37 cellular contexts compared by ENCODE assay signal in the genomic region with DNA sequence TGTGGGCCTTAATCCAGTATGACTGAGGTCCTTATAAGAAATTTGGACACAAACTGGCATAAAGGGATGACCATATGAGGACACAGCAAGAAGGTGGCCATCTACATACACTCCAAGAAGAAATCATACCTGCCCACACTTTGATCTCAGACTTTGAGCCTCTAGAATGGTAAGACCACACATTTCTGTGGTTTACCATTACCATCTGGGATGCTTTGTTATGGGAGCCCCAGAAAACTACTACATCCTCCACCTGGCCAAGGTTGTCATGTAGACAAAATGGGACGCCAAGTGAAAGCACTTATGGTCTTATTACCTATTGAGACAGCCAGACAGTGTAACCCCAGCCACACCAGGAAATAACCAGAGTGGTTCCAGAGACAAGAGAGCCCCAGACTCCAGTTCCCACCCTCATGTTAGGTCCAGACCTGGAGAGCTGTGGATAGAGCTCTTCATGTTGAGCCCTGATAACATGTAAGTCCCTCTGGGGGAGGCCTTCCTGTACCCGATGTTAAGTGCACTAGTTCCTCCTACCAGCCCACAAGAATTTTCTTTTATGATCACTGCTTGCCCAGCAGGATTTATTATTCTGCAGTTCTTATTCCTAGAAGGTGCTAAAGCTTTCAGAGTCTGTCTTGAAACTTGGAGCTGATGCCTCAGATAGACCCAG. TPM values are rescaled to one million over a fixed set of nuclear protein-coding genes. Genes with fewer than 3 reads are reported as not detected.
"Had no signal": no experiment of that assay in that cellular context is flagged by ENCODE, and none has a peak within 500 bp of the region (broad histone marks: within the 10 kb centered on the region; RNA-seq: fewer than 3 reads in every experiment).

No MANE protein-coding gene starts in this region.

- H3K4me3 Mint-ChIP-seq: activated B cell treated with CpG ODN at 0.5 μM for 24 hours; activated CD4-positive, alpha-beta T cell treated with anti-CD3 and anti-CD28 coated beads, Interleukin-2, amount 10 ng/mL, durations not matched to agents 24 days and 14 days; activated naive CD4-positive, alpha-beta T cell treated with anti-CD3 and anti-CD28 coated beads for 36 hours; activated naive CD8-positive, alpha-beta T cell; activated T-helper 17 cell treated with anti-CD3 and anti-CD28 coated beads, Interleukin-2, amount 50 U/mL, for 72 hours; brain; central memory CD8-positive, alpha-beta T cell; T-cell had no signal

- FAIRE-seq: astrocyte had no signal

- H3K36me3 ChIP-seq: SJSA1 had no signal

- H3K9me3 Mint-ChIP-seq: activated CD4-positive, alpha-beta T cell treated with anti-CD3 and anti-CD28 coated beads, Interleukin-2, amount 10 ng/mL, durations not matched to agents 24 days and 14 days; activated naive CD4-positive, alpha-beta T cell treated with anti-CD3 and anti-CD28 coated beads for 36 hours; brain had no signal

- H3K36me3 Mint-ChIP-seq: activated naive CD8-positive, alpha-beta T cell; brain; T-cell had no signal

- H3K4me1 Mint-ChIP-seq: activated CD4-positive, alpha-beta T cell treated with anti-CD3 and anti-CD28 coated beads, Interleukin-2, amount 10 ng/mL, durations not matched to agents 24 days and 14 days; activated T-helper 17 cell treated with anti-CD3 and anti-CD28 coated beads, Interleukin-2, amount 50 U/mL, for 72 hours had no signal

- ATAC-seq: activated T-helper 17 cell treated with anti-CD3 and anti-CD28 coated beads, Interleukin-2, amount 50 U/mL, for 72 hours; Panc1; SK-N-SH treated with all-trans-retinoic acid at 6 μM for 48 hours; T-cell had no signal

- H3K4me3 ChIP-seq: SJSA1 had no signal

- H3K27ac ChIP-seq: RWPE1, SJSA1 had no signal

- H3K9me3 ChIP-seq: SJSA1 had no signal

- DNase-seq: activated B cell treated with CpG ODN at 0.5 μM for 24 hours; activated CD4-positive, alpha-beta T cell treated with anti-CD3 and anti-CD28 coated beads for 1 hour; activated CD4-positive, alpha-beta T cell treated with anti-CD3 and anti-CD28 coated beads, Interleukin-2, amount 10 ng/mL, durations not matched to agents 24 days and 14 days; activated CD4-positive, alpha-beta T cell treated with anti-CD3 and anti-CD28 coated beads, Interleukin-2, amount 50 U/mL, for 48 hours; activated gamma-delta T cell; activated naive CD4-positive, alpha-beta T cell treated with anti-CD3 and anti-CD28 coated beads for 36 hours; activated T-cell treated with anti-CD3 and anti-CD28 coated beads for 4 hours; activated T-cell treated with anti-CD3 and anti-CD28 coated beads, Interleukin-2, amount 50 U/mL, for 48 hours; amygdala; cortex of kidney; NCI-H1092 treated with DMSO at 0.1 percent for 48 hours; NCI-H1417 treated with DMSO at 0.1 percent for 48 hours; NCI-H1694; NCI-H2029; NCI-H2171; NCI-H2227 treated with DMSO at 0.1 percent for 48 hours; NCI-H446 treated with DMSO at 0.1 percent for 48 hours; NCI-H524 treated with DMSO at 0.1 percent for 48 hours; NCI-H82; NK-92 treated with Interleukin-12 subunit alpha and Interleukin-12 subunit beta, amount 100 ng/mL, for 24 hours; OCI-M1; Right ventricle myocardium superior; T-cell; T-helper 2 cell; T1000 had no signal

- H3K27ac Mint-ChIP-seq: activated B cell treated with CpG ODN at 0.5 μM for 24 hours; activated CD4-positive, alpha-beta T cell treated with anti-CD3 and anti-CD28 coated beads, Interleukin-2, amount 10 ng/mL, durations not matched to agents 24 days and 14 days; activated naive CD4-positive, alpha-beta T cell treated with anti-CD3 and anti-CD28 coated beads for 36 hours; activated naive CD8-positive, alpha-beta T cell; activated T-helper 17 cell treated with anti-CD3 and anti-CD28 coated beads, Interleukin-2, amount 50 U/mL, for 72 hours; brain; T-cell had no signal

RNA-seq across cellular contexts. Expression of gene ADD2, which starts 4.6 kb away (rescaled TPM):
- total RNA-seq: LHCN-M2, SJSA1 had no signal

RNA-seq across cellular contexts. Expression of gene FIGLA, which starts 17.8 kb away (rescaled TPM):
- total RNA-seq: activated B cell treated with CpG ODN at 0.5 μM for 24 hours; activated CD4-positive, alpha-beta T cell treated with anti-CD3 and anti-CD28 coated beads, Interleukin-2, amount 10 ng/mL, durations not matched to agents 24 days and 14 days; activated CD8-positive, alpha-beta memory T cell treated with anti-CD3 and anti-CD28 coated beads for 36 hours; activated naive CD4-positive, alpha-beta T cell treated with anti-CD3 and anti-CD28 coated beads for 36 hours; activated T-helper 17 cell treated with anti-CD3 and anti-CD28 coated beads, Interleukin-2, amount 50 U/mL, for 72 hours; astrocyte; LHCN-M2; M059J; Right ventricle myocardium superior; SJSA1; T-cell had no signal

RNA-seq across cellular contexts. Expression of gene CLEC4F, which starts 47.8 kb away (rescaled TPM):
- total RNA-seq: activated B cell treated with CpG ODN at 0.5 μM for 24 hours; activated CD4-positive, alpha-beta T cell treated with anti-CD3 and anti-CD28 coated beads, Interleukin-2, amount 10 ng/mL, durations not matched to agents 24 days and 14 days; activated CD8-positive, alpha-beta memory T cell treated with anti-CD3 and anti-CD28 coated beads for 36 hours; activated naive CD4-positive, alpha-beta T cell treated with anti-CD3 and anti-CD28 coated beads for 36 hours; astrocyte; LHCN-M2; M059J; SJSA1; T-cell had no signal
